ENCODE assay signal across 8 cellular contexts in the genomic region with DNA sequence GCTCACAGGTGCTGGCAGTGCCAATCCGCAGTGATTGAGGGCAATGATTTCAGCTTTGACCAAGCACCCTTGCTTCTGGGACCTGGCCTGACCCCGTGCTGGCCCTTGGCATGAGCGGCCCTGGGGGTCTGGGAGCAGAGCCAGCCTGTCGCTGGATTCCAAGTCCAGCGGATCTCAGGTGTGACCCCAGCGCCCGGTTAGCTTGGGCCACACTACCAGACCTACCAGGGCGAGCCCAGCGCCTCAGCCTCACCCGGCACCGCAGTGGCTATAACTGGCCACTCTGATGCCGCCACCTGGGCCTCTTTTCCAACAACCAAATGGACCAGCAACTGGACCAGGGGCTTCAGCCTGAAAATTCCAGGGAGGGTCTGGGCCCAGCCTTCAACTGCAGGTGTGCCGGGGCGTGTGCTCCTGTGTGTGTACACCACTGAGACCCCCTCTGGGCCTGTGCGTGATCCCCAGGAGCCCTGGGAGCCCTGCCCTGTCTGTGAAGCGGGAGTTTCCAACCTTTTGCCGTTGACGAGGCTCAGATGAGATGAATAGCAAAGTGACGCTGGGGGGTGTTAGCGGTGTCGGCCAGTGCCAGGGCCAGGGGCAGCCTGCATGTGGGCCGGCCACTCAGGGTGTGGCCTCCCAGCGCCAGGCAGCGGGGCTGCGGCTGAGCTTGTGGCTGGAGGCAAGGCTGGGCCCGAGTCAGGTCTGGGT. TPM values are rescaled to one million over a fixed set of nuclear protein-coding genes. Genes with fewer than 3 reads are reported as not detected.
DNase-seq lines count a peak whose midpoint lies in the region; ATAC-seq and TF ChIP-seq lines count a peak whose summit lies in the region.

No MANE protein-coding gene starts in this region.

- peak; percentile 68 for DNase-seq in activated effector memory CD4-positive, alpha-beta T cell treated with anti-CD3 and anti-CD28 coated beads, Interleukin-2, amount 50 U/mL, for 16 hours
- no peak for DNase-seq in activated effector memory CD4-positive, alpha-beta T cell treated with Interleukin-2 at 50 U/mL for 16 hours
- peak; percentile 23 for DNase-seq in activated naive CD8-positive, alpha-beta T cell treated with anti-CD3 and anti-CD28 coated beads, Interleukin-2, amount 50 U/mL, for 24 hours
- DNase-seq in right lobe of liver, result peak; percentile 55 to 87 (median 83)
- DNase-seq in type B pancreatic cell (ENCODE audit: extremely low spot score, unreplicated experiment), result no peak
- DNase-seq in SKM-1 treated with dmso at 0.1 percent for 144 hours (lab: John Stamatoyannopoulos, UW; ENCODE audit: unreplicated experiment), result no peak

- peak overlapping the region; percentile 82 for H3K27ac Mint-ChIP-seq in activated naive CD8-positive, alpha-beta T cell treated with anti-CD3 and anti-CD28 coated beads, Interleukin-2, amount 50 U/mL, for 24 hours
- H3K27ac Mint-ChIP-seq in type B pancreatic cell, result no peak overlapping the region

- H3K4me3 Mint-ChIP-seq in activated naive CD8-positive, alpha-beta T cell treated with anti-CD3 and anti-CD28 coated beads, Interleukin-2, amount 50 U/mL, for 24 hours, result peak overlapping the region; percentile 82
- H3K4me3 Mint-ChIP-seq in type B pancreatic cell, result peak overlapping the region; percentile 53

- peaks cover 45% of the 10 kb centered on the region for H3K4me1 Mint-ChIP-seq in activated naive CD8-positive, alpha-beta T cell treated with anti-CD3 and anti-CD28 coated beads, Interleukin-2, amount 50 U/mL, for 24 hours
- H3K4me1 Mint-ChIP-seq in type B pancreatic cell (ENCODE audit: unreplicated experiment), result peaks cover 37% of the 10 kb centered on the region

- no peaks in the 10 kb centered on the region for H3K9me3 Mint-ChIP-seq in activated naive CD8-positive, alpha-beta T cell treated with anti-CD3 and anti-CD28 coated beads, Interleukin-2, amount 50 U/mL, for 24 hours
- no peaks in the 10 kb centered on the region for H3K9me3 Mint-ChIP-seq in type B pancreatic cell

- TF ChIP-seq CTCF in right lobe of liver (IDR thresholded peaks at IDR 0.05), result no peak
- TF ChIP-seq CTCF in type B pancreatic cell (conservative IDR thresholded peaks at IDR 0.05), result no peak

- H3K9me3 ChIP-seq in right lobe of liver, result no peaks in the 10 kb centered on the region

- H3K27me3 ChIP-seq in right lobe of liver, result no peaks in the 10 kb centered on the region

- intact Hi-C loops in right lobe of liver (cut with DNase I), result no loop called here

- 9% methylated on average over 6 of the region's 26 CpGs for WGBS in right lobe of liver (ENCODE audit: insufficient coverage, low coverage, low lambda C conversion rate, missing lambda C conversion rate)

- H3K4me1 ChIP-seq in right lobe of liver, result peaks cover 0 to 37% (median 21%) of the 10 kb centered on the region in 4 donors

- no peaks in the 10 kb centered on the region for H3K27me3 Mint-ChIP-seq in activated naive CD8-positive, alpha-beta T cell treated with anti-CD3 and anti-CD28 coated beads, Interleukin-2, amount 50 U/mL, for 24 hours
- no peaks in the 10 kb centered on the region for H3K27me3 Mint-ChIP-seq in type B pancreatic cell

- H3K36me3 Mint-ChIP-seq in activated naive CD8-positive, alpha-beta T cell treated with anti-CD3 and anti-CD28 coated beads, Interleukin-2, amount 50 U/mL, for 24 hours (ENCODE audit: low read depth), result no peaks in the 10 kb centered on the region
- H3K36me3 Mint-ChIP-seq in type B pancreatic cell, result no peaks in the 10 kb centered on the region

- no peak for ATAC-seq in activated naive CD8-positive, alpha-beta T cell treated with anti-CD3 and anti-CD28 coated beads, Interleukin-2, amount 50 U/mL, for 24 hours
- ATAC-seq in right lobe of liver (peak; percentile 8 to 55 (median 40)), GM19351 (IDR thresholded peaks at IDR 0.05; ENCODE audit: unreplicated experiment) (no peak), HG02642 (IDR thresholded peaks at IDR 0.05; ENCODE audit: poor library complexity, unreplicated experiment) (no peak)

- H3K4me3 ChIP-seq in right lobe of liver, result peak overlapping the region; percentile 67 to 85 (median 74)

- peak overlapping the region; percentile 90 to 94 (median 93) for H3K27ac ChIP-seq in right lobe of liver

- no peaks in the 10 kb centered on the region for H3K36me3 ChIP-seq in right lobe of liver

- no peak for TF ChIP-seq POLR2A in right lobe of liver (IDR thresholded peaks at IDR 0.05)

RNA-seq across cellular contexts. Expression of a gene that starts 0.7 kb away (rescaled TPM):
- total RNA-seq in right lobe of liver, result 10 to 100 TPM; 13.2 to 48.0 (median 24.9) TPM
- 5.4 and 6.9 TPM in 2 replicates for total RNA-seq in type B pancreatic cell (ENCODE audit: low replicate concordance)

RNA-seq across cellular contexts. Expression of a gene that starts 41.1 kb away (rescaled TPM):
- 1 to 10 TPM in 5 of 6 experiments, under 1 TPM in 1; 0.93 to 3.5 (median 2.3) TPM for total RNA-seq in right lobe of liver
- total RNA-seq in type B pancreatic cell (ENCODE audit: low replicate concordance), result 2.6 and 3.4 TPM in 2 replicates

Comparison
In these comparisons a context has a peak if more than half of its experiments do, and no peak if none do; other contexts are left out.
1. DNase-seq: peak in activated effector memory CD4-positive, alpha-beta T cell treated with anti-CD3 and anti-CD28 coated beads, Interleukin-2, amount 50 U/mL, for 16 hours (single experiment), activated naive CD8-positive, alpha-beta T cell treated with anti-CD3 and anti-CD28 coated beads, Interleukin-2, amount 50 U/mL, for 24 hours (single experiment) and right lobe of liver (3 of 3); none in activated effector memory CD4-positive, alpha-beta T cell treated with Interleukin-2 at 50 U/mL for 16 hours (single experiment), type B pancreatic cell (single experiment) and SKM-1 treated with dmso at 0.1 percent for 144 hours (single experiment).
2. ATAC-seq: peak in right lobe of liver (4 of 4); none in activated naive CD8-positive, alpha-beta T cell treated with anti-CD3 and anti-CD28 coated beads, Interleukin-2, amount 50 U/mL, for 24 hours (single experiment), GM19351 (single experiment) and HG02642 (single experiment).